In genomic region chr5:105563842-105564241, GRCh38 we compare ENCODE assay signal across 1 cellular context.
TF ChIP-seq lines count a peak whose summit lies in the region.

No MANE protein-coding gene starts in this region.

TF ChIP-seq in GM23338, 12 proteins besides CTCF, POLR2A, EP300 and RAD21 (continued from another document):
- TF ChIP-seq, protein P1, sequence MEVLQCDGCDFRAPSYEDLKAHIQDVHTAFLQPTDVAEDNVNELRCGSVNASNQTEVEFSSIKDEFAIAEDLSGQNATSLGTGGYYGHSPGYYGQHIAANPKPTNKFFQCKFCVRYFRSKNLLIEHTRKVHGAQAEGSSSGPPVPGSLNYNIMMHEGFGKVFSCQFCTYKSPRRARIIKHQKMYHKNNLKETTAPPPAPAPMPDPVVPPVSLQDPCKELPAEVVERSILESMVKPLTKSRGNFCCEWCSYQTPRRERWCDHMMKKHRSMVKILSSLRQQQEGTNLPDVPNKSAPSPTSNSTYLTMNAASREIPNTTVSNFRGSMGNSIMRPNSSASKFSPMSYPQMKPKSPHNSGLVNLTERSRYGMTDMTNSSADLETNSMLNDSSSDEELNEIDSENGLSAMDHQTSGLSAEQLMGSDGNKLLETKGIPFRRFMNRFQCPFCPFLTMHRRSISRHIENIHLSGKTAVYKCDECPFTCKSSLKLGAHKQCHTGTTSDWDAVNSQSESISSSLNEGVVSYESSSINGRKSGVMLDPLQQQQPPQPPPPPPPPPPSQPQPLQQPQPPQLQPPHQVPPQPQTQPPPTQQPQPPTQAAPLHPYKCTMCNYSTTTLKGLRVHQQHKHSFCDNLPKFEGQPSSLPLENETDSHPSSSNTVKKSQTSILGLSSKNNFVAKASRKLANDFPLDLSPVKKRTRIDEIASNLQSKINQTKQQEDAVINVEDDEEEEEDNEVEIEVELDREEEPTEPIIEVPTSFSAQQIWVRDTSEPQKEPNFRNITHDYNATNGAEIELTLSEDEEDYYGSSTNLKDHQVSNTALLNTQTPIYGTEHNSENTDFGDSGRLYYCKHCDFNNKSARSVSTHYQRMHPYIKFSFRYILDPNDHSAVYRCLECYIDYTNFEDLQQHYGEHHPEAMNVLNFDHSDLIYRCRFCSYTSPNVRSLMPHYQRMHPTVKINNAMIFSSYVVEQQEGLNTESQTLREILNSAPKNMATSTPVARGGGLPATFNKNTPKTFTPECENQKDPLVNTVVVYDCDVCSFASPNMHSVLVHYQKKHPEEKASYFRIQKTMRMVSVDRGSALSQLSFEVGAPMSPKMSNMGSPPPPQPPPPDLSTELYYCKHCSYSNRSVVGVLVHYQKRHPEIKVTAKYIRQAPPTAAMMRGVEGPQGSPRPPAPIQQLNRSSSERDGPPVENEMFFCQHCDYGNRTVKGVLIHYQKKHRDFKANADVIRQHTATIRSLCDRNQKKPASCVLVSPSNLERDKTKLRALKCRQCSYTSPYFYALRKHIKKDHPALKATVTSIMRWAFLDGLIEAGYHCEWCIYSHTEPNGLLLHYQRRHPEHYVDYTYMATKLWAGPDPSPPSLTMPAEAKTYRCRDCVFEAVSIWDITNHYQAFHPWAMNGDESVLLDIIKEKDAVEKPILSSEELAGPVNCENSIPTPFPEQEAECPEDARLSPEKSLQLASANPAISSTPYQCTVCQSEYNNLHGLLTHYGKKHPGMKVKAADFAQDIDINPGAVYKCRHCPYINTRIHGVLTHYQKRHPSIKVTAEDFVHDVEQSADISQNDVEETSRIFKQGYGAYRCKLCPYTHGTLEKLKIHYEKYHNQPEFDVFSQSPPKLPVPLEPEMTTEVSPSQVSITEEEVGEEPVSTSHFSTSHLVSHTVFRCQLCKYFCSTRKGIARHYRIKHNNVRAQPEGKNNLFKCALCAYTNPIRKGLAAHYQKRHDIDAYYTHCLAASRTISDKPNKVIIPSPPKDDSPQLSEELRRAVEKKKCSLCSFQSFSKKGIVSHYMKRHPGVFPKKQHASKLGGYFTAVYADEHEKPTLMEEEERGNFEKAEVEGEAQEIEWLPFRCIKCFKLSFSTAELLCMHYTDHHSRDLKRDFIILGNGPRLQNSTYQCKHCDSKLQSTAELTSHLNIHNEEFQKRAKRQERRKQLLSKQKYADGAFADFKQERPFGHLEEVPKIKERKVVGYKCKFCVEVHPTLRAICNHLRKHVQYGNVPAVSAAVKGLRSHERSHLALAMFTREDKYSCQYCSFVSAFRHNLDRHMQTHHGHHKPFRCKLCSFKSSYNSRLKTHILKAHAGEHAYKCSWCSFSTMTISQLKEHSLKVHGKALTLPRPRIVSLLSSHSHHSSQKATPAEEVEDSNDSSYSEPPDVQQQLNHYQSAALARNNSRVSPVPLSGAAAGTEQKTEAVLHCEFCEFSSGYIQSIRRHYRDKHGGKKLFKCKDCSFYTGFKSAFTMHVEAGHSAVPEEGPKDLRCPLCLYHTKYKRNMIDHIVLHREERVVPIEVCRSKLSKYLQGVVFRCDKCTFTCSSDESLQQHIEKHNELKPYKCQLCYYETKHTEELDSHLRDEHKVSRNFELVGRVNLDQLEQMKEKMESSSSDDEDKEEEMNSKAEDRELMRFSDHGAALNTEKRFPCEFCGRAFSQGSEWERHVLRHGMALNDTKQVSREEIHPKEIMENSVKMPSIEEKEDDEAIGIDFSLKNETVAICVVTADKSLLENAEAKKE (CRISPR knock-in tag; IDR thresholded peaks at IDR 0.05): no peak
- TF ChIP-seq ZNF331 (CRISPR knock-in tag; IDR thresholded peaks at IDR 0.05; ENCODE audit: low read depth): no peak
- no peak for TF ChIP-seq NANOG (IDR thresholded peaks at IDR 0.05; ENCODE audit: borderline replicate concordance)
- TF ChIP-seq ZNF114 (CRISPR knock-in tag; IDR thresholded peaks at IDR 0.05): no peak
- TF ChIP-seq JUNB (IDR thresholded peaks at IDR 0.05; ENCODE audit: unreplicated experiment): no peak
- TF ChIP-seq EZH2 (IDR thresholded peaks at IDR 0.05; ENCODE audit: low read depth, unreplicated experiment): no peak
- no peak for TF ChIP-seq CREB1 (CRISPR knock-in tag; IDR thresholded peaks at IDR 0.05; ENCODE audit: low read depth)
- TF ChIP-seq POLR2AphosphoS5 (IDR thresholded peaks at IDR 0.05; ENCODE audit: low read depth): no peak
- TF ChIP-seq EZH2phosphoT487 (IDR thresholded peaks at IDR 0.05; ENCODE audit: unreplicated experiment): no peak
- TF ChIP-seq, protein P2, sequence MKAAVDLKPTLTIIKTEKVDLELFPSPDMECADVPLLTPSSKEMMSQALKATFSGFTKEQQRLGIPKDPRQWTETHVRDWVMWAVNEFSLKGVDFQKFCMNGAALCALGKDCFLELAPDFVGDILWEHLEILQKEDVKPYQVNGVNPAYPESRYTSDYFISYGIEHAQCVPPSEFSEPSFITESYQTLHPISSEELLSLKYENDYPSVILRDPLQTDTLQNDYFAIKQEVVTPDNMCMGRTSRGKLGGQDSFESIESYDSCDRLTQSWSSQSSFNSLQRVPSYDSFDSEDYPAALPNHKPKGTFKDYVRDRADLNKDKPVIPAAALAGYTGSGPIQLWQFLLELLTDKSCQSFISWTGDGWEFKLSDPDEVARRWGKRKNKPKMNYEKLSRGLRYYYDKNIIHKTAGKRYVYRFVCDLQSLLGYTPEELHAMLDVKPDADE (IDR thresholded peaks at IDR 0.05): no peak
- TF ChIP-seq STAT1 (IDR thresholded peaks at IDR 0.05; ENCODE audit: unreplicated experiment): no peak
